1 cellular context compared by ENCODE assay signal in the genomic region with DNA sequence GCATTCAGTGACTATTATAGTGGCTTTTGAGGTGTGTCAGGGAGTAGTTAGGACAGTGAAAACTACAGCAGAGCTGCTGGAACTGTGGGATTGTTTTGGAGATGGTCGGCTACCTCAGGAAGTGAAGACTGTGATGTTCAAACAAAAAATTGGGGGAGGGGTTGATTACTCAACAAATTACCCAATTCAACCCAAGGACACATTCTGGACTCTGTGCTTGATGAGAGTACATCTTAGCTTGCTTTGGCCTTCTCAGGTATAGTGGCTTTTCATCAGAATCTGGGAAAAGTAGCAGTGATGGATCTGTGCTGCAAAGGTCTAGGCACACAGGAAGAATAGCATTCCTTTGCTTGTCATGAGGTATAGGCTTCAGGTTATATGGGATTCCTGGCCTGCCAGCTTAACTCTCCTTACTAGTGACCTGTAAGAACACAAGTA.
TF ChIP-seq lines count a peak whose summit lies in the region.

No MANE protein-coding gene starts in this region.

TF ChIP-seq in H1, 55 proteins besides CTCF, POLR2A, EP300 and RAD21:
- no peak for TF ChIP-seq EGR1 (IDR thresholded peaks at IDR 0.05; ENCODE audit: borderline replicate concordance, low read depth, low read length)
- no peak for TF ChIP-seq CBX8 (IDR thresholded peaks at IDR 0.05; ENCODE audit: borderline replicate concordance, low read depth, low read length)
- no peak for TF ChIP-seq CTBP2 (IDR thresholded peaks at IDR 0.05; ENCODE audit: borderline replicate concordance, insufficient read depth, insufficient read length, low read length)
- no peak for TF ChIP-seq KDM4A (IDR thresholded peaks at IDR 0.05; ENCODE audit: low read depth, low read length, severe bottlenecking)
- TF ChIP-seq KDM1A (IDR thresholded peaks at IDR 0.05; ENCODE audit: borderline replicate concordance, low read length) = no peak
